ENCODE assay signal across 17 cellular contexts in the genomic region with DNA sequence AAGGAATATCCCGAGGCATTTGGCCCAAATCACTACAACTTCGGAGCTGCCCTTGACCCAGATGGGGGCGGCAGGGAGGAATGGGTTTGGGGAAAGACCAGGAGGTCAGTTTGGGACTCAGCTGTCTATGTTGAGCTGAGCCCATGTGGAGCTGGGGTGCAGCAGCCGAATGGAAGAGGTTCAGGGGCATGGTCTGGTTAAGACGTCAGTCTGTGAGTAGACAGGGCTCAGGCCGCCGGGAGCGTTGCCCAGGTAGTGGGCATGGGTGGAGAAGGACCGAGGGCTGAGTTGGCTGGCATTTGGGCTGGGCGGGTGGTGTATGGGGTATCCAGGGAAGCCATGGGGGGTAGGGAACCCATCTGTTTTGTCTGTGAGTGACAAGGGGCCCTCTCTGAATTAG. TPM values are rescaled to one million over a fixed set of nuclear protein-coding genes. Genes with fewer than 3 reads are reported as not detected.
DNase-seq lines count a peak whose midpoint lies in the region; ATAC-seq and TF ChIP-seq lines count a peak whose summit lies in the region.
"Had no signal": no experiment of that assay in that cellular context is flagged by ENCODE, and none has a peak within 500 bp of the region (broad histone marks: within the 10 kb centered on the region; RNA-seq: fewer than 3 reads in every experiment).

No MANE protein-coding gene starts in this region.

- peak; percentile 4 for DNase-seq in stimulated activated CD4-positive, alpha-beta T cell treated with anti-CD3 and anti-CD28 coated beads, Interleukin-15, amount 100 ng/mL, for 24 hours
- no peak for DNase-seq in stimulated activated CD4-positive, alpha-beta T cell treated with anti-CD3 and anti-CD28 coated beads, Interleukin-12 subunit alpha, Interleukin-12 subunit beta, amount 100 ng/mL, for 4 hours
- DNase-seq in T-cell (no peak), endodermal cell (no peak), ecto neural progenitor cell (ENCODE audit: low spot score) (no peak), psoas muscle (no peak)
- DNase-seq: DMS53, H7, KG1, NCI-H1092 treated with DMSO at 0.1 percent for 48 hours, NCI-H1694 treated with DMSO at 0.1 percent for 48 hours, NCI-H345, NCI-H526 treated with DMSO at 0.1 percent for 48 hours, OCI-M1 had no signal

- no peak overlapping the region for H3K4me3 Mint-ChIP-seq in T-cell
- no peak overlapping the region for H3K4me3 Mint-ChIP-seq in endodermal cell

- no peaks in the 10 kb centered on the region for H3K4me1 ChIP-seq in endodermal cell (ENCODE audit: control insufficient read depth, insufficient read depth, low read length)
- no peaks in the 10 kb centered on the region for H3K4me1 ChIP-seq in psoas muscle

- no peaks in the 10 kb centered on the region for H3K9me3 Mint-ChIP-seq in T-cell
- no peaks in the 10 kb centered on the region for H3K9me3 Mint-ChIP-seq in endodermal cell

- H3K27me3 Mint-ChIP-seq in T-cell (no peaks in the 10 kb centered on the region), endodermal cell (ENCODE audit: insufficient read depth) (no peaks in the 10 kb centered on the region)

- TF ChIP-seq CTCF in endodermal cell (conservative IDR thresholded peaks at IDR 0.05) (no peak), psoas muscle (IDR thresholded peaks at IDR 0.05) (no peak)

- no peak overlapping the region for H3K9ac ChIP-seq in endodermal cell (ENCODE audit: extremely low read depth, low read length, poor library complexity, severe bottlenecking)
- H3K9ac ChIP-seq: BLaER1 had no signal

- H3K9me3 ChIP-seq in endodermal cell (ENCODE audit: control insufficient read depth, low read length) (no peaks in the 10 kb centered on the region), psoas muscle (no peaks in the 10 kb centered on the region)
- H3K9me3 ChIP-seq: BLaER1 had no signal

- H3K27me3 ChIP-seq in endodermal cell (ENCODE audit: control insufficient read depth, insufficient read depth, low read length, poor library complexity, severe bottlenecking) (no peaks in the 10 kb centered on the region), psoas muscle (ENCODE audit: insufficient read depth in 3 of 3, low read length in 2 of 3) (no peaks in the 10 kb centered on the region)
- H3K27me3 ChIP-seq: BLaER1 had no signal

- no peak for ATAC-seq in T-cell (replicated peaks in 1 of 4)
- no peak for ATAC-seq in GM18873 (IDR thresholded peaks at IDR 0.05; ENCODE audit: low FRiP score, unreplicated experiment)
- ATAC-seq in psoas muscle = no peak

- POLR2A ChIA-PET in T-cell (lab: Charles Lee) = no interaction called here

- 89 to 94% methylated on average over 5 to 10 of the region's 10 CpGs for WGBS in endodermal cell (ENCODE audit: insufficient coverage in 1 of 2, insufficient read length in 1 of 2), 2 experiments
- 85 to 90% (median 88%) methylated on average over 10 of the region's 10 CpGs for WGBS in psoas muscle, 3 donors

- intact Hi-C loops in psoas muscle (cut with DNase I) = no loop called here

- peak overlapping the region; percentile 74 to 75 for H3K27ac Mint-ChIP-seq in T-cell
- H3K27ac Mint-ChIP-seq in endodermal cell = peak overlapping the region; percentile 58

- H3K36me3 ChIP-seq in endodermal cell (ENCODE audit: control insufficient read depth, insufficient read depth, low read length) = peaks cover 79% of the 10 kb centered on the region
- peaks cover under 1 to 99% of the 10 kb centered on the region in 2 donors for H3K36me3 ChIP-seq in psoas muscle (ENCODE audit: insufficient read depth in 1 of 2, low read depth in 1 of 2)

- peaks cover 13 to 20% (median 17%) of the 10 kb centered on the region in 3 donors for H3K4me1 Mint-ChIP-seq in T-cell
- no peaks in the 10 kb centered on the region for H3K4me1 Mint-ChIP-seq in endodermal cell

- H3K4me3 ChIP-seq in endodermal cell (ENCODE audit: low read length) (no peak overlapping the region), psoas muscle (no peak overlapping the region)
- H3K4me3 ChIP-seq: BLaER1 had no signal

- H3K27ac ChIP-seq in endodermal cell (ENCODE audit: low read depth, low read length) (no peak overlapping the region), psoas muscle (no peak overlapping the region)
- H3K27ac ChIP-seq: BLaER1 had no signal

- peaks cover 47% of the 10 kb centered on the region for H3K36me3 Mint-ChIP-seq in T-cell
- peaks cover 75% of the 10 kb centered on the region for H3K36me3 Mint-ChIP-seq in endodermal cell (ENCODE audit: low read depth)

- CTCF ChIA-PET in T-cell (lab: Charles Lee) = no interaction called here

RNA-seq across cellular contexts. Expression of a gene that starts 9.3 kb away (rescaled TPM):
- total RNA-seq in T-cell (1 to 10 TPM; 1.1 to 4.3 (median 3.7) TPM), endodermal cell (1 to 10 TPM; 1.4 to 1.5 TPM), psoas muscle (100 to 1,000 TPM in 3 of 4 donors, 10 to 100 TPM in 1; 95.9 to 345 (median 218) TPM)
- polyA plus RNA-seq in endodermal cell (2013, experiment 1 of 2) = 1.7 TPM
- 2.5 TPM for polyA plus RNA-seq in endodermal cell (2013, experiment 2 of 2)
- 100 to 1,000 TPM in 2 of 3 donors, 10 to 100 TPM in 1; 55.6 to 282 (median 248) TPM for polyA plus RNA-seq in psoas muscle

RNA-seq across cellular contexts. Expression of a gene that starts 20.5 kb away (rescaled TPM):
- total RNA-seq in T-cell (under 1 TPM in 3 of 5 donors, not detected in 2; 0.41 to 0.51 (median 0.46) TPM), endodermal cell (10 to 100 TPM; 29.0 to 49.6 TPM), psoas muscle (10 to 100 TPM in 2 of 4 donors, 1 to 10 TPM in 2; 2.5 to 17.7 (median 8.1) TPM)
- 2.7 TPM for polyA plus RNA-seq in endodermal cell (2013, experiment 1 of 2)
- polyA plus RNA-seq in endodermal cell (2013, experiment 2 of 2) = 2.8 TPM
- polyA plus RNA-seq in psoas muscle = 10 to 100 TPM in 1 of 3 donors, 1 to 10 TPM in 2; 1.6 to 12.6 (median 5.2) TPM
- total RNA-seq: M059J had no signal

RNA-seq across cellular contexts. Expression of a gene that starts 20.9 kb away (rescaled TPM):
- 100 to 1,000 TPM; 189 to 318 (median 227) TPM for total RNA-seq in T-cell
- 100 to 1,000 TPM; 115 to 137 TPM for total RNA-seq in endodermal cell
- 101 TPM for polyA plus RNA-seq in endodermal cell (2013, experiment 1 of 2)
- polyA plus RNA-seq in endodermal cell (2013, experiment 2 of 2) = 87.3 TPM
- total RNA-seq in psoas muscle = 10 to 100 TPM; 36.3 to 55.0 (median 38.3) TPM
- polyA plus RNA-seq in psoas muscle = 10 to 100 TPM; 15.6 to 33.4 (median 17.4) TPM

RNA-seq across cellular contexts. Expression of a gene that starts 57.0 kb away (rescaled TPM):
- total RNA-seq in T-cell (10 to 100 TPM; 14.1 to 29.0 (median 26.8) TPM), endodermal cell (10 to 100 TPM; 30.2 to 32.1 TPM), psoas muscle (1 to 10 TPM; 1.5 to 4.2 (median 2.0) TPM)
- polyA plus RNA-seq in endodermal cell (2013, experiment 1 of 2) = 4.6 TPM
- 5.4 TPM for polyA plus RNA-seq in endodermal cell (2013, experiment 2 of 2)
- 1 to 10 TPM in 1 of 3 donors, under 1 TPM in 2; 0.83 to 1.3 (median 0.93) TPM for polyA plus RNA-seq in psoas muscle

Comparison
In these comparisons a context has a peak if more than half of its experiments do, and no peak if none do; other contexts are left out.
1. RNA of a gene that starts 9.3 kb away (total RNA-seq): 95.9 to 345 TPM in psoas muscle; 1.1 to 4.3 TPM in T-cell and 1.4 to 1.5 TPM in endodermal cell; every median in the first group is over 10 times any median in the second.